8 cellular contexts compared by ENCODE assay signal in genomic region chr10:51389415-51390342, GRCh38.
DNase-seq lines count a peak whose midpoint lies in the region; ATAC-seq and TF ChIP-seq lines count a peak whose summit lies in the region.

No MANE protein-coding gene starts in this region.

- no peak overlapping the region for H3K27ac ChIP-seq in H9 (ENCODE audit: insufficient read length, low read depth, low read length)
- H3K27ac ChIP-seq in vagina: no peak overlapping the region

- no peak overlapping the region for H2AFZ ChIP-seq in H9 (ENCODE audit: low read length)

- H3K4me1 Mint-ChIP-seq in H9: no peaks in the 10 kb centered on the region; a peak in 1 of 4 replicates
- H3K4me1 Mint-ChIP-seq in activated CD4-positive, alpha-beta T cell treated with anti-CD3 and anti-CD28 coated beads for 36 hours: no peaks in the 10 kb centered on the region
- H3K4me1 Mint-ChIP-seq in naive thymus-derived CD8-positive, alpha-beta T cell: no peaks in the 10 kb centered on the region

- no peak overlapping the region for H4K5ac ChIP-seq in H9 (ENCODE audit: insufficient read length, low read depth, low read length)

- no peak overlapping the region for H4K91ac ChIP-seq in H9 (ENCODE audit: insufficient read length, low read depth, low read length)

- H3K4me1 ChIP-seq in H9 (ENCODE audit: insufficient read depth, low read length) (no peaks in the 10 kb centered on the region), vagina (peaks cover 31% of the 10 kb centered on the region)

- H3K4me3 ChIP-seq in vagina: no peak overlapping the region

- H4K20me1 ChIP-seq in H9 (ENCODE audit: control insufficient read depth, insufficient read depth, insufficient read length): no peaks in the 10 kb centered on the region

- no peak overlapping the region for H3K14ac ChIP-seq in H9 (ENCODE audit: insufficient read depth, low read length)

- no peak overlapping the region for H3K4me2 ChIP-seq in H9 (ENCODE audit: insufficient read depth, insufficient read length, low read length)

- no peaks in the 10 kb centered on the region for H3K79me1 ChIP-seq in H9 (ENCODE audit: insufficient read depth, low read depth, low read length, poor library complexity, severe bottlenecking)

- peaks cover 8% of the 10 kb centered on the region in 2 experiments; a peak in 4 of 5 replicates for H3K9me3 Mint-ChIP-seq in H9
- H3K9me3 Mint-ChIP-seq in activated CD4-positive, alpha-beta T cell treated with anti-CD3 and anti-CD28 coated beads for 36 hours (ENCODE audit: low read depth): no peaks in the 10 kb centered on the region
- no peaks in the 10 kb centered on the region for H3K9me3 Mint-ChIP-seq in naive thymus-derived CD8-positive, alpha-beta T cell

- H4K8ac ChIP-seq in H9 (replicated peaks; ENCODE audit: insufficient read length, low read depth, low read length): no peak overlapping the region

- CTCF ChIA-PET in activated CD4-positive, alpha-beta T cell treated with anti-CD3 and anti-CD28 coated beads for 36 hours (lab: Charles Lee): interaction anchor here (0.7 to 3.0 kb wide), 14 partner anchors 12 to 827 kb away, joined by 3 to 24 read pairs (median 3); no protein-coding TSS in a partner anchor

- H2BK20ac ChIP-seq in H9 (ENCODE audit: low read depth, low read length, poor library complexity, severe bottlenecking): no peak overlapping the region

- H3K56ac ChIP-seq in H9 (ENCODE audit: insufficient read length, low read depth, low read length): no peak overlapping the region

- H3K18ac ChIP-seq in H9 (ENCODE audit: insufficient read length, low read depth, low read length): no peak overlapping the region

- no peak overlapping the region for H2BK120ac ChIP-seq in H9 (ENCODE audit: low read depth, low read length, poor library complexity, severe bottlenecking)

- no peak overlapping the region for H2BK15ac ChIP-seq in H9 (ENCODE audit: low read depth, low read length)

- H2BK12ac ChIP-seq in H9 (ENCODE audit: insufficient read length, low read depth, low read length): no peak overlapping the region

- ATAC-seq in activated CD4-positive, alpha-beta T cell treated with anti-CD3 and anti-CD28 coated beads for 36 hours: peak; percentile 74
- no peak for ATAC-seq in naive thymus-derived CD8-positive, alpha-beta T cell

- H3T11ph ChIP-seq in H9 (ENCODE audit: low read length): no peak overlapping the region

- H3K36me3 ChIP-seq in vagina: no peaks in the 10 kb centered on the region

- TF ChIP-seq POLR2A in erythroblast (IDR thresholded peaks at IDR 0.05; ENCODE audit: low read length): no peak
- no peak for TF ChIP-seq POLR2A in vagina (IDR thresholded peaks at IDR 0.05)

- H3K9me3 ChIP-seq in H9 (ENCODE audit: control insufficient read depth, low read depth, low read length): no peaks in the 10 kb centered on the region
- H3K9me3 ChIP-seq in vagina: no peaks in the 10 kb centered on the region

- no peak overlapping the region for H3K23ac ChIP-seq in H9 (ENCODE audit: insufficient read length, low read depth, low read length)

- H3K27ac Mint-ChIP-seq in H9: no peak overlapping the region; a peak in 1 of 7 replicates
- H3K27ac Mint-ChIP-seq in activated CD4-positive, alpha-beta T cell treated with anti-CD3 and anti-CD28 coated beads for 36 hours: no peak overlapping the region
- no peak overlapping the region for H3K27ac Mint-ChIP-seq in naive thymus-derived CD8-positive, alpha-beta T cell

- TF ChIP-seq CTCF in H9 (conservative IDR thresholded peaks at IDR 0.05): peak; percentile 95
- TF ChIP-seq CTCF in vagina (IDR thresholded peaks at IDR 0.05): peak; percentile 18 to 46 (median 40)

- H3K27me3 Mint-ChIP-seq in H9 (ENCODE audit: low read depth): no peaks in the 10 kb centered on the region
- H3K27me3 Mint-ChIP-seq in activated CD4-positive, alpha-beta T cell treated with anti-CD3 and anti-CD28 coated beads for 36 hours: no peaks in the 10 kb centered on the region
- H3K27me3 Mint-ChIP-seq in naive thymus-derived CD8-positive, alpha-beta T cell: peaks cover 0 to 2% (median 0%) of the 10 kb centered on the region in 5 donors

- H3K23me2 ChIP-seq in H9 (ENCODE audit: insufficient read length, low read depth, low read length, poor library complexity, severe bottlenecking): no peaks in the 10 kb centered on the region

- H3K27me3 ChIP-seq in H9 (ENCODE audit: insufficient read depth, low read length) (no peaks in the 10 kb centered on the region), vagina (no peaks in the 10 kb centered on the region)

- H3K79me2 ChIP-seq in H9 (ENCODE audit: insufficient read depth, low read length): no peaks in the 10 kb centered on the region

- H3K4ac ChIP-seq in H9 (ENCODE audit: low read depth, low read length): no peak overlapping the region

- H3K9ac ChIP-seq in H9 (ENCODE audit: extremely low read depth, insufficient read length, low read length): no peak overlapping the region

- peaks cover 0 to 6% (median 2%) of the 10 kb centered on the region in 3 experiments; a peak in 4 of 7 replicates for H3K36me3 Mint-ChIP-seq in H9 (ENCODE audit: insufficient read depth in 1 of 3, low read depth in 3 of 3)
- no peaks in the 10 kb centered on the region for H3K36me3 Mint-ChIP-seq in activated CD4-positive, alpha-beta T cell treated with anti-CD3 and anti-CD28 coated beads for 36 hours (ENCODE audit: low read depth)
- H3K36me3 Mint-ChIP-seq in naive thymus-derived CD8-positive, alpha-beta T cell: no peaks in the 10 kb centered on the region

- H2BK5ac ChIP-seq in H9 (ENCODE audit: insufficient read length, low read length): no peak overlapping the region

- H2AK5ac ChIP-seq in H9 (ENCODE audit: insufficient read length, low read length): no peak overlapping the region

- WGBS in H9 (ENCODE audit: extremely low coverage, insufficient read length, low lambda C conversion rate): no CpG with 5 or more reads among the region's 3 CpGs

- POLR2A ChIA-PET in activated CD4-positive, alpha-beta T cell treated with anti-CD3 and anti-CD28 coated beads for 36 hours (lab: Charles Lee): no interaction called here
- POLR2A ChIA-PET in naive thymus-derived CD8-positive, alpha-beta T cell (lab: Charles Lee): no interaction called here

- no peak overlapping the region for H3K4me3 Mint-ChIP-seq in H9
- no peak overlapping the region for H3K4me3 Mint-ChIP-seq in activated CD4-positive, alpha-beta T cell treated with anti-CD3 and anti-CD28 coated beads for 36 hours
- no peak overlapping the region for H3K4me3 Mint-ChIP-seq in naive thymus-derived CD8-positive, alpha-beta T cell

- DNase-seq in activated CD4-positive, alpha-beta T cell treated with anti-CD3 and anti-CD28 coated beads for 24 hours (ENCODE audit: low read depth in 2 of 2): peak; percentile 17 to 19
- DNase-seq in activated CD4-positive, alpha-beta T cell treated with anti-CD3 and anti-CD28 coated beads for 1 hour: no peak
- DNase-seq in H9: peak; percentile 68
- DNase-seq in LHCN-M2 (ENCODE audit: low read depth): peak; percentile 83
- peak; percentile 73 for DNase-seq in activated CD4-positive, alpha-beta T cell treated with anti-CD3 and anti-CD28 coated beads for 36 hours
- peak; percentile 53 to 66 for DNase-seq in erythroblast (lab: John Stamatoyannopoulos, UW)
- peak in 7 of 10 donors; percentile 10 to 66 (median 23) for DNase-seq in naive thymus-derived CD8-positive, alpha-beta T cell
- no peak for DNase-seq in vagina (ENCODE audit: extremely low spot score in 2 of 2)

- intact Hi-C loops in activated CD4-positive, alpha-beta T cell treated with anti-CD3 and anti-CD28 coated beads for 36 hours (cut with DNase I, micrococcal nuclease): loop anchor here (1.0 to 2.0 kb wide), 3 partner anchors 569 to 825 kb away; no protein-coding TSS in a partner anchor
- intact Hi-C loops in vagina (cut with DNase I): no loop called here

Comparison
In these comparisons a context has a peak if more than half of its experiments do, and no peak if none do; other contexts are left out.
1. DNase-seq: peak in activated CD4-positive, alpha-beta T cell treated with anti-CD3 and anti-CD28 coated beads for 24 hours (2 of 2), H9 (single experiment), LHCN-M2 (single experiment), activated CD4-positive, alpha-beta T cell treated with anti-CD3 and anti-CD28 coated beads for 36 hours (single experiment), erythroblast (2 of 2) and naive thymus-derived CD8-positive, alpha-beta T cell (7 of 10); none in activated CD4-positive, alpha-beta T cell treated with anti-CD3 and anti-CD28 coated beads for 1 hour (single experiment) and vagina (0 of 2).